In genomic region chr12:3882896-3883564, GRCh38 we compare ENCODE assay signal across 9 cellular contexts. TPM values are rescaled to one million over a fixed set of nuclear protein-coding genes. Genes with fewer than 3 reads are reported as not detected.
DNase-seq lines count a peak whose midpoint lies in the region; ATAC-seq and TF ChIP-seq lines count a peak whose summit lies in the region.
"Had no signal": no experiment of that assay in that cellular context is flagged by ENCODE, and none has a peak within 500 bp of the region (broad histone marks: within the 10 kb centered on the region; RNA-seq: fewer than 3 reads in every experiment).

No MANE protein-coding gene starts in this region.

- peak in 3 of 12 donors; percentile 22 to 35 (median 23) for TF ChIP-seq CTCF in heart left ventricle (IDR thresholded peaks at IDR 0.05)
- TF ChIP-seq CTCF in right atrium auricular region (IDR thresholded peaks at IDR 0.05) = no peak
- TF ChIP-seq CTCF in fibroblast of mammary gland (conservative IDR thresholded peaks at IDR 0.05; ENCODE audit: control insufficient read depth, insufficient read depth, low read depth, low read length) = peak; percentile 36
- peak; percentile 51 for TF ChIP-seq CTCF in type B pancreatic cell (conservative IDR thresholded peaks at IDR 0.05)

- H3K27ac ChIP-seq in heart left ventricle (no peak overlapping the region), right atrium auricular region (no peak overlapping the region)

- intact Hi-C loops in heart left ventricle (cut with DNase I) = loop anchor here in 7 of 10 donors (10.0 kb wide), 3 partner anchors 222 to 642 kb away; no protein-coding TSS in a partner anchor

- no peak for TF ChIP-seq POLR2A in heart left ventricle (IDR thresholded peaks at IDR 0.05)

- peak in 3 of 4 donors; percentile 54 to 68 (median 56) for ATAC-seq in heart left ventricle

- H3K4me3 Mint-ChIP-seq in type B pancreatic cell = no peak overlapping the region
- H3K4me3 Mint-ChIP-seq: natural killer cell treated with Interleukin-12 subunit alpha and Interleukin-12 subunit beta and Interleukin-15 and Interleukin-18, amount 100 ng/mL, for 72 hours had no signal

- peaks cover 0 to 11% (median 0%) of the 10 kb centered on the region in 12 donors for H3K4me1 ChIP-seq in heart left ventricle
- no peaks in the 10 kb centered on the region for H3K4me1 ChIP-seq in right atrium auricular region

- DNase-seq in heart left ventricle (no peak), right atrium auricular region (ENCODE audit: low spot score) (no peak), NCI-H82 treated with DMSO at 0.1 percent for 48 hours (lab: John Stamatoyannopoulos, UW; ENCODE audit: unreplicated experiment) (peak; percentile 49), fibroblast of mammary gland (ENCODE audit: low read depth) (peak; percentile 31), type B pancreatic cell (ENCODE audit: extremely low spot score, unreplicated experiment) (no peak), NCI-H2196 treated with DMSO at 0.1 percent for 48 hours (lab: John Stamatoyannopoulos, UW; ENCODE audit: unreplicated experiment) (no peak), UCSD-AML1 (lab: John Stamatoyannopoulos, UW; ENCODE audit: unreplicated experiment) (no peak), GM19240 (ENCODE audit: insufficient read length, low spot score) (no peak)

- 43 to 52% (median 49%) methylated on average over 7 of the region's 7 CpGs for WGBS in heart left ventricle, 4 donors

- H3K4me1 Mint-ChIP-seq in type B pancreatic cell (ENCODE audit: unreplicated experiment) = peaks cover 4% of the 10 kb centered on the region

- no peaks in the 10 kb centered on the region for H3K36me3 Mint-ChIP-seq in type B pancreatic cell
- H3K36me3 Mint-ChIP-seq: natural killer cell treated with Interleukin-12 subunit alpha and Interleukin-12 subunit beta and Interleukin-15 and Interleukin-18, amount 100 ng/mL, for 72 hours had no signal

- H3K9me3 Mint-ChIP-seq in type B pancreatic cell = no peaks in the 10 kb centered on the region
- H3K9me3 Mint-ChIP-seq: natural killer cell treated with Interleukin-12 subunit alpha and Interleukin-12 subunit beta and Interleukin-15 and Interleukin-18, amount 100 ng/mL, for 72 hours had no signal

- H3K27me3 ChIP-seq in heart left ventricle (peaks cover 0 to 23% (median 8%) of the 10 kb centered on the region in 9 donors), right atrium auricular region (no peaks in the 10 kb centered on the region)

- H3K36me3 ChIP-seq in heart left ventricle (no peaks in the 10 kb centered on the region), right atrium auricular region (no peaks in the 10 kb centered on the region)

- H3K9me3 ChIP-seq in heart left ventricle (peaks cover 0 to 6% (median 0%) of the 10 kb centered on the region in 12 donors), right atrium auricular region (no peaks in the 10 kb centered on the region)

- peaks cover 7% of the 10 kb centered on the region for H3K27me3 Mint-ChIP-seq in type B pancreatic cell

- H3K4me3 ChIP-seq in heart left ventricle = no peak overlapping the region
- H3K4me3 ChIP-seq in right atrium auricular region = no peak overlapping the region
- H3K4me3 ChIP-seq in fibroblast of mammary gland (ENCODE audit: control insufficient read depth, low read depth, low read length) = no peak overlapping the region

- H3K27ac Mint-ChIP-seq in type B pancreatic cell = no peak overlapping the region
- H3K27ac Mint-ChIP-seq: natural killer cell treated with Interleukin-12 subunit alpha and Interleukin-12 subunit beta and Interleukin-15 and Interleukin-18, amount 100 ng/mL, for 72 hours had no signal

RNA-seq across cellular contexts. Expression of gene PARP11, which starts 9.8 kb away (rescaled TPM):
- total RNA-seq in heart left ventricle (10 to 100 TPM in 1 of 9 donors, 1 to 10 TPM in 8; 2.8 to 10.5 (median 5.9) TPM), right atrium auricular region (1 to 10 TPM; 2.6 to 2.9 TPM), type B pancreatic cell (ENCODE audit: low replicate concordance) (14.4 and 14.5 TPM in 2 replicates)
- polyA plus RNA-seq in heart left ventricle = 1 to 10 TPM; 1.5 to 3.6 TPM

Comparison
In these comparisons a context has a peak if more than half of its experiments do, and no peak if none do; other contexts are left out.
1. DNase-seq: peak in NCI-H82 treated with DMSO at 0.1 percent for 48 hours (single experiment) and fibroblast of mammary gland (single experiment); none in heart left ventricle (0 of 5), right atrium auricular region (single experiment), type B pancreatic cell (single experiment), NCI-H2196 treated with DMSO at 0.1 percent for 48 hours (single experiment), UCSD-AML1 (single experiment) and GM19240 (single experiment).
2. CTCF ChIP-seq: peak in fibroblast of mammary gland (single experiment) and type B pancreatic cell (single experiment); none in right atrium auricular region (0 of 2).